In the genomic region with DNA sequence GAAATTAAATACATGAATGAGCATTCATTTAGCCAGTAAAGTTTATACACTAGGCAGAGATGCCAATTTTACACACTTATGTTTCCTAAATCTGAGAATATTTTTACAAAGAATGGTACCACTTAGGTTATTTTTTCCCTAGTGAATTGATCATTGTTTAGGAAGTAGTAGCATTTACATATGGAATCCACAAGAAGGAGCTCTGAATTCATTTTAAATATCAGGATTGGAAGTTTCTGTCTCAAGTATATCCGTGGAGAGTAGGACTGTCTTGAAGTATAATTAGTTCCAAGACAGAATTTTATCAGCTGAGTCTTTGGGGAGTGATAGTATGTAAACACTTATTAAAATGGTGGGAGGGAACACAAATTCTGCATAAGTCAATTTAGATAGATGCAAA, we compare ENCODE assay signal across 10 cellular contexts.
DNase-seq lines count a peak whose midpoint lies in the region; ATAC-seq, FAIRE-seq and TF ChIP-seq lines count a peak whose summit lies in the region.
"Had no signal": no experiment of that assay in that cellular context is flagged by ENCODE, and none has a peak within 500 bp of the region (broad histone marks: within the 10 kb centered on the region; RNA-seq: fewer than 3 reads in every experiment).

No MANE protein-coding gene starts in this region.

- peak; percentile 57 to 58; a peak in 4 of 5 replicates for TF ChIP-seq RAD21 in A549 (conservative IDR thresholded peaks at IDR 0.05 in 1 of 2, IDR thresholded peaks at IDR 0.05 in 1 of 2)

- DNase-seq in A549 (ENCODE audit: low read depth in 1 of 2, low spot score in 1 of 2) (peak in 1 of 2 experiments; percentile 30), HFFc6 (no peak), inferior parietal cortex (ENCODE audit: extremely low spot score) (peak; percentile 47), MV-4-11 (lab: John Stamatoyannopoulos, UW) (no peak), C1 segment of cervical spinal cord (lab: John Stamatoyannopoulos, UW) (no peak)
- DNase-seq in activated CD4-positive, alpha-beta T cell treated with anti-CD3 and anti-CD28 coated beads, Interleukin-2, amount 50 U/mL, for 48 hours: no peak
- DNase-seq: transverse colon had no signal

- no peak for FAIRE-seq in A549 (lab: Jason Lieb, UNC)
- FAIRE-seq: frontal cortex had no signal

- no peaks in the 10 kb centered on the region for H3K9me3 ChIP-seq in A549
- H3K9me3 ChIP-seq: transverse colon had no signal

- H3K4me1 Mint-ChIP-seq in HFFc6 (ENCODE audit: low read depth): no peaks in the 10 kb centered on the region

- CTCF ChIA-PET in A549 (lab: Yijun Ruan, JAX): interaction anchor here (0.5 to 0.9 kb wide), 3 partner anchors 12 to 380 kb away, joined by 3 to 4 read pairs (median 4); no protein-coding TSS in a partner anchor

- no peak overlapping the region for H3K27ac ChIP-seq in A549
- H3K27ac ChIP-seq in VCaP: no peak overlapping the region
- H3K27ac ChIP-seq: transverse colon had no signal

- POLR2A ChIA-PET in A549 (lab: Yijun Ruan, JAX): no interaction called here

- H3K4me3 Mint-ChIP-seq in HFFc6: no peak overlapping the region

- no peaks in the 10 kb centered on the region; the same call in 1 of the 2 replicates for H3K27me3 Mint-ChIP-seq in HFFc6 (ENCODE audit: insufficient read depth)

- WGBS in A549 (ENCODE audit: missing lambda C conversion rate): 8% methylated on average over 1 of the region's 1 CpG

- no peak overlapping the region for H3K4me2 ChIP-seq in A549

- TF ChIP-seq POLR2A in A549 (IDR thresholded peaks at IDR 0.05; ENCODE audit: low read length): no peak

- peaks cover 7% of the 10 kb centered on the region for H3K9me3 Mint-ChIP-seq in HFFc6

- no peaks in the 10 kb centered on the region for H3K4me1 ChIP-seq in A549
- H3K4me1 ChIP-seq: transverse colon had no signal

- peaks cover 4% of the 10 kb centered on the region; the same call in 1 of the 2 replicates for H3K36me3 Mint-ChIP-seq in HFFc6 (ENCODE audit: low read depth)

- H3K4me3 ChIP-seq in A549: no peak overlapping the region
- H3K4me3 ChIP-seq: transverse colon had no signal

- peak; percentile 37; the same call in 2 of the 3 replicates for TF ChIP-seq CTCF in A549 (IDR thresholded peaks at IDR 0.05)
- peak; percentile 42; the same call in 1 of the 2 replicates for TF ChIP-seq CTCF in HFFc6 (IDR thresholded peaks at IDR 0.05)
- peak; percentile 70 for TF ChIP-seq CTCF in VCaP (conservative IDR thresholded peaks at IDR 0.05)

- no peak overlapping the region for H3K27ac Mint-ChIP-seq in HFFc6

- no peak for TF ChIP-seq EP300 in A549 (IDR thresholded peaks at IDR 0.05)

- ATAC-seq in A549 (peak in 1 of 2 experiments; percentile 69; a peak in 3 of 6 replicates), HG02642 (IDR thresholded peaks at IDR 0.05; ENCODE audit: poor library complexity, unreplicated experiment) (no peak)

TF ChIP-seq in A549, 52 proteins besides CTCF, POLR2A, EP300 and RAD21:
- TF ChIP-seq EHF (CRISPR knock-in tag; IDR thresholded peaks at IDR 0.05) (no peak), CEBPB (IDR thresholded peaks at IDR 0.05) (no peak), ZSCAN20 (CRISPR knock-in tag; IDR thresholded peaks at IDR 0.05) (no peak), ZC3H11A (IDR thresholded peaks at IDR 0.05) (no peak), CBX8 (IDR thresholded peaks at IDR 0.05) (no peak), PHF8 (IDR thresholded peaks at IDR 0.05; ENCODE audit: borderline replicate concordance, low read depth) (no peak), CBX2 (IDR thresholded peaks at IDR 0.05; ENCODE audit: borderline replicate concordance, low read depth) (no peak), NFE2L2 (conservative IDR thresholded peaks at IDR 0.05; ENCODE audit: low read length) (no peak), HOXA7 (CRISPR knock-in tag; IDR thresholded peaks at IDR 0.05) (no peak), GATA3 (IDR thresholded peaks at IDR 0.05; ENCODE audit: borderline replicate concordance) (no peak)
- TF ChIP-seq, protein P1, sequence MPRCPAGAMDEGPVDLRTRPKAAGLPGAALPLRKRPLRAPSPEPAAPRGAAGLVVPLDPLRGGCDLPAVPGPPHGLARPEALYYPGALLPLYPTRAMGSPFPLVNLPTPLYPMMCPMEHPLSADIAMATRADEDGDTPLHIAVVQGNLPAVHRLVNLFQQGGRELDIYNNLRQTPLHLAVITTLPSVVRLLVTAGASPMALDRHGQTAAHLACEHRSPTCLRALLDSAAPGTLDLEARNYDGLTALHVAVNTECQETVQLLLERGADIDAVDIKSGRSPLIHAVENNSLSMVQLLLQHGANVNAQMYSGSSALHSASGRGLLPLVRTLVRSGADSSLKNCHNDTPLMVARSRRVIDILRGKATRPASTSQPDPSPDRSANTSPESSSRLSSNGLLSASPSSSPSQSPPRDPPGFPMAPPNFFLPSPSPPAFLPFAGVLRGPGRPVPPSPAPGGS (IDR thresholded peaks at IDR 0.05): no peak
- TF ChIP-seq, protein P2, sequence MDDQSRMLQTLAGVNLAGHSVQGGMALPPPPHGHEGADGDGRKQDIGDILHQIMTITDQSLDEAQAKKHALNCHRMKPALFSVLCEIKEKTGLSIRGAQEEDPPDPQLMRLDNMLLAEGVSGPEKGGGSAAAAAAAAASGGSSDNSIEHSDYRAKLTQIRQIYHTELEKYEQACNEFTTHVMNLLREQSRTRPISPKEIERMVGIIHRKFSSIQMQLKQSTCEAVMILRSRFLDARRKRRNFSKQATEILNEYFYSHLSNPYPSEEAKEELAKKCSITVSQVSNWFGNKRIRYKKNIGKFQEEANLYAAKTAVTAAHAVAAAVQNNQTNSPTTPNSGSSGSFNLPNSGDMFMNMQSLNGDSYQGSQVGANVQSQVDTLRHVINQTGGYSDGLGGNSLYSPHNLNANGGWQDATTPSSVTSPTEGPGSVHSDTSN (IDR thresholded peaks at IDR 0.05): no peak
- TF ChIP-seq, protein P3, sequence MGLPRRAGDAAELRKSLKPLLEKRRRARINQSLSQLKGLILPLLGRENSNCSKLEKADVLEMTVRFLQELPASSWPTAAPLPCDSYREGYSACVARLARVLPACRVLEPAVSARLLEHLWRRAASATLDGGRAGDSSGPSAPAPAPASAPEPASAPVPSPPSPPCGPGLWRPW (IDR thresholded peaks at IDR 0.05): no peak
